Comparison of ENCODE assay signal across 8 cellular contexts in the genomic region with DNA sequence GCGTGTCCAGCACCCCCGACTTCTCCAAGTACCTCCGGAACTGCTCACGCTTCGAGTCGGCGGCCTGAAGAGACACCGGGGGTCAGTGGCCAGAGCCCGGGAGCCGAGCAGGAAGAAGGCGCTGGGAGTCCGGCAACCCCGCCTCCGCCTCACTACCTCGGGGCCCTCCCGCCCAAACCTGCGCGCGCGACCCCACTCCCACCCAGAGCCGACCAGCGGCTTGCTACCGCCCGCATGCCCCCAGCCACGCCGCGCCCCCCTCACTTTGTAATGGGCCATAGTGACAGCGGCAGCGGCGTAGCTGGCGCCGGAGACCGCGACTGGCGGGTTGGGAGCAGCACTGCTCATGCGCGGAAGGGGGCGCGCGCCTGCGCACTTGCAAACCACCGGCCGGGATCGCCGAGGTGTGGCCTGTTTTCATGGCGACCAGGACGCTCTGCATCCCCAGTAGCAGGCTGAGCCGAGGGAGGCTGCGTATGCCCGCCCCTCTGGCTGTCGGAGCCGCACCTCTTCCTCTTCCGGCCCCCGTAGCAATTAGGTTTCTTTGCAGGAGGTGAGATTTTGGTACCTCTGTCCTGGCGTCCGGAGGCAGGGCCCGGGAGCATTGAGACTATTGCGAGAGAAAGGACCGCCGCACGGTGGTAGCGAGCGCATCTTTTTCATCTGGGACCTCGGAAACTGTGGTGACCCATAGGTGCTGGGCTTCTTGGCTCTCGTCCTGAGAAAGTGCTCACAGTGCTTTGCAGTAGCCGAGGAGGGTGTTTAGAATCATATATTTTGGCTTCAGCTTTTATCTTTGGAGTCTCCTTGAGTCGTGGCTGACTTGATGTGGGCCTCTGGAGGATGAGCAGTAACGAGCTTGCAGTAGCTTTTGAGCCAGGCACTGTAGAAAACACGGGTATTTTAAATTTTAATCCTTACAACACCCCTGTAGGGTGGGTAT. TPM values are rescaled to one million over a fixed set of nuclear protein-coding genes. Genes with fewer than 3 reads are reported as not detected.
DNase-seq lines count a peak whose midpoint lies in the region; ATAC-seq and TF ChIP-seq lines count a peak whose summit lies in the region.

A gene with protein sequence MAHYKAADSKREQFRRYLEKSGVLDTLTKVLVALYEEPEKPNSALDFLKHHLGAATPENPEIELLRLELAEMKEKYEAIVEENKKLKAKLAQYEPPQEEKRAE (minus strand): TSS at position 322 of the 943 bp plus-strand sequence. CDS start 43 bp downstream, at position 279.

- H3K4me3 ChIP-seq in GM08714 (ENCODE audit: low read length) (peak within 1 kb of the TSS; percentile 94), testis (peak within 1 kb of the TSS; percentile 78 to 89)

- ATAC-seq in HG02610 (IDR thresholded peaks at IDR 0.05; ENCODE audit: unreplicated experiment): peak; percentile 98
- ATAC-seq in activated naive CD4-positive, alpha-beta T cell treated with anti-CD3 and anti-CD28 coated beads, Interleukin-2, amount 50 U/mL, for 72 hours: peak; percentile 100
- ATAC-seq in omental fat pad (ENCODE audit: low FRiP score): peak; percentile 97

- no peaks in the 10 kb centered on the region for H3K27me3 ChIP-seq in testis

- 0% methylated on average over 17 to 69 of the region's 69 CpGs for WGBS in testis, 2 donors

- H3K36me3 Mint-ChIP-seq in activated naive CD4-positive, alpha-beta T cell treated with anti-CD3 and anti-CD28 coated beads, Interleukin-2, amount 50 U/mL, for 72 hours: peaks cover 0 to 5% of the 10 kb centered on the region in 2 donors

- no peak for TF ChIP-seq CTCF in omental fat pad (IDR thresholded peaks at IDR 0.05)
- TF ChIP-seq CTCF in testis (IDR thresholded peaks at IDR 0.05): peak in 2 of 3 experiments; percentile 13 to 31

- peak; percentile 97 for DNase-seq in NCI-H1092 treated with DMSO at 0.1 percent for 48 hours (lab: John Stamatoyannopoulos, UW)
- peak; percentile 91 for DNase-seq in SKM-1 (lab: John Stamatoyannopoulos, UW; ENCODE audit: unreplicated experiment)
- peak; percentile 97 to 98 for DNase-seq in activated naive CD4-positive, alpha-beta T cell treated with anti-CD3 and anti-CD28 coated beads, Interleukin-2, amount 50 U/mL, for 72 hours (ENCODE audit: low spot score in 2 of 2)
- peak; percentile 97 for DNase-seq in glomerular visceral epithelial cell (ENCODE audit: extremely low spot score)
- DNase-seq in omental fat pad (ENCODE audit: low spot score): peak; percentile 74
- peak; percentile 96 for DNase-seq in testis

- peaks cover 5% of the 10 kb centered on the region for H3K4me1 ChIP-seq in testis

- H3K36me3 ChIP-seq in testis (ENCODE audit: low read depth, missing control alignments): no peaks in the 10 kb centered on the region

- H3K27ac ChIP-seq in testis: peak within 1 kb of the TSS; percentile 51 to 55

- TF ChIP-seq POLR2A in testis (IDR thresholded peaks at IDR 0.05): no peak

- H3K9me3 Mint-ChIP-seq in activated naive CD4-positive, alpha-beta T cell treated with anti-CD3 and anti-CD28 coated beads, Interleukin-2, amount 50 U/mL, for 72 hours: no peaks in the 10 kb centered on the region

- H3K9me3 ChIP-seq in testis: no peaks in the 10 kb centered on the region

- intact Hi-C loops in testis (cut with DNase I; ENCODE audit: low total_unique reads): no loop called here

- peak within 1 kb of the TSS; percentile 50 to 87 for H3K27ac Mint-ChIP-seq in activated naive CD4-positive, alpha-beta T cell treated with anti-CD3 and anti-CD28 coated beads, Interleukin-2, amount 50 U/mL, for 72 hours

RNA-seq across cellular contexts. Expression of the gene that starts here (rescaled TPM):
- 10 to 100 TPM; 23.6 to 42.9 TPM for total RNA-seq in activated naive CD4-positive, alpha-beta T cell treated with anti-CD3 and anti-CD28 coated beads, Interleukin-2, amount 50 U/mL, for 72 hours
- total RNA-seq in omental fat pad: 10 to 100 TPM in 2 of 4 donors, 1 to 10 TPM in 2; 5.8 to 17.0 (median 9.3) TPM
- 10 to 100 TPM; 18.5 to 24.3 TPM for total RNA-seq in testis
- 53.0 TPM for polyA plus RNA-seq in testis (ENCODE audit: insufficient read depth, low read depth, low replicate concordance)

Comparison
In these comparisons a context has a peak if more than half of its experiments do, and no peak if none do; other contexts are left out.
1. Peak in every context shown above with its lines: DNase-seq, ATAC-seq, H3K4me3 ChIP-seq and H3K27ac ChIP-seq.
2. CTCF ChIP-seq: peak in testis (2 of 3); none in omental fat pad (0 of 3).